In the genomic region with DNA sequence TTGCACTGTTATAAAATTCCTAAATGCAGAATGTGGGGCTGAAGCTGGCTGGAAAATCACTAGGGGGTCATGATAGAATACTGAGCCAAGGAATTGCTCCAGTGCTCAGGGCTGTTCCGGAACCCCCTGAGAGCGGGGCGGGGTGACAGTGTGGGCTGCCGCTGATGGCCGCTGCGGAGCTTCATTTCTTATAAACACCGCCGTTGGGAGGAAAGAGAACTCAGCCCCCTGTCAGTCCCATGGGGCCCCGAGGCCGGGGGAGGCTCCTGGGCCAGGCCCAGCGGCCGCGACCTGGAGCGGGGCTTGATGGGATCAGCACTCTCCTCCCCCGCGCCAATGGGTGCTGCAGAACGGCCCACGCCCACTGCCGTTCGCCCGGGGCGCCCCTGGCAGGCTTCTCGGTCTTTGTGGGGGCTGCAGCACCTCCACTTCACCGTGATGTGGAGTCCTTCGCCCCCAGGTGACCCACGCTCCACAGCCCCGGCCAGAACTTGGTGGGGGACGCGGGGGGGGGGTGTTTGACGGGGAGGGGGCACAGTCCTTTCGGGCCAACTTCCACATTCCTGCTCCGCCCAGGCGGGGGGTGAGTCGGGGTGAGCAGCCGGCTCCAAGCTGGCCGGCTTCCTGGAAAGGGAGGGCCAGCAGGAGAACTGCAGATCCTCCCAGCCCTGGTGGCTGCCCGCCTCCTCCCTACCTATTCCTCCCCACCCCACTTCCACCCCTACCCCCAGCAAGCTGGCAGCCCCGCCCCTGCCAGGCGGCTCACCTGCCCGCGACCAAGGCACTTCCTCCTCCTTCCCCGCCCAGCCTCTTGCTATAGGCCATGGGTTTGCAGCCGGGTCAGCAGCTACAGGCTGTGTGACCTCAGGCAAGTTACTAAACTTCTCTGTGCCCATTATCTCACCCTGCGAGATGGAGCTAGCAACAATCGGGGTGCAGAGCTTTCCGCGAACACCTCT, we compare ENCODE assay signal across 1 cellular context.
A peak's percentile ranks its signal among the peaks of the same experiment; 100 is the strongest.
TF ChIP-seq lines count a peak whose summit lies in the region.

No MANE protein-coding gene starts in this region.

TF ChIP-seq in GM12878, 131 proteins besides CTCF, POLR2A, EP300 and RAD21 (continued from another document):
- TF ChIP-seq ETV6 (conservative IDR thresholded peaks at IDR 0.05 in 1 of 2, IDR thresholded peaks at IDR 0.05 in 1 of 2; ENCODE audit: borderline replicate concordance in 1 of 2, low read depth in 1 of 2) = peak in 1 of 2 experiments; percentile 23; a peak in 1 of 4 replicates
- no peak for TF ChIP-seq CEBPZ (IDR thresholded peaks at IDR 0.05; ENCODE audit: low read depth, low read length)
- peak; percentile 62 to 67 for TF ChIP-seq IKZF2 (IDR thresholded peaks at IDR 0.05)
- TF ChIP-seq ZNF24 (IDR thresholded peaks at IDR 0.05) = no peak
- TF ChIP-seq LARP7 (IDR thresholded peaks at IDR 0.05) = 0 out of 2 replicates have a peak, but pooled peaks have one; percentile 2
- TF ChIP-seq SMC3 (IDR thresholded peaks at IDR 0.05; ENCODE audit: borderline replicate concordance, low read length) = peak; percentile 7; the same call in 1 of the 2 replicates
- TF ChIP-seq, protein P1, sequence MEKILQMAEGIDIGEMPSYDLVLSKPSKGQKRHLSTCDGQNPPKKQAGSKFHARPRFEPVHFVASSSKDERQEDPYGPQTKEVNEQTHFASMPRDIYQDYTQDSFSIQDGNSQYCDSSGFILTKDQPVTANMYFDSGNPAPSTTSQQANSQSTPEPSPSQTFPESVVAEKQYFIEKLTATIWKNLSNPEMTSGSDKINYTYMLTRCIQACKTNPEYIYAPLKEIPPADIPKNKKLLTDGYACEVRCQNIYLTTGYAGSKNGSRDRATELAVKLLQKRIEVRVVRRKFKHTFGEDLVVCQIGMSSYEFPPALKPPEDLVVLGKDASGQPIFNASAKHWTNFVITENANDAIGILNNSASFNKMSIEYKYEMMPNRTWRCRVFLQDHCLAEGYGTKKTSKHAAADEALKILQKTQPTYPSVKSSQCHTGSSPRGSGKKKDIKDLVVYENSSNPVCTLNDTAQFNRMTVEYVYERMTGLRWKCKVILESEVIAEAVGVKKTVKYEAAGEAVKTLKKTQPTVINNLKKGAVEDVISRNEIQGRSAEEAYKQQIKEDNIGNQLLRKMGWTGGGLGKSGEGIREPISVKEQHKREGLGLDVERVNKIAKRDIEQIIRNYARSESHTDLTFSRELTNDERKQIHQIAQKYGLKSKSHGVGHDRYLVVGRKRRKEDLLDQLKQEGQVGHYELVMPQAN (conservative IDR thresholded peaks at IDR 0.05) = peak; percentile 34; the same call in 1 of the 2 replicates
- peak; percentile 96 for TF ChIP-seq MEF2B (IDR thresholded peaks at IDR 0.05; ENCODE audit: partially characterized antibody, poor library complexity, severe bottlenecking)
- no peak for TF ChIP-seq ATF3 (IDR thresholded peaks at IDR 0.05; ENCODE audit: borderline replicate concordance, extremely low read depth, low read depth, low read length)
- TF ChIP-seq EGR1 (IDR thresholded peaks at IDR 0.05; ENCODE audit: borderline replicate concordance in 1 of 2, low read depth in 2 of 2, low read length in 2 of 2) = peak in 1 of 2 experiments; percentile 85; a peak in 2 of 3 replicates
- 0 out of 2 replicates have a peak, but pooled peaks have one; percentile 40 for TF ChIP-seq CHD2 (IDR thresholded peaks at IDR 0.05; ENCODE audit: borderline replicate concordance, low read depth, low read length)
- TF ChIP-seq ATF7 (IDR thresholded peaks at IDR 0.05; ENCODE audit: low read depth) = no peak; the same call in 1 of the 2 replicates
- TF ChIP-seq POLR2AphosphoS5 (IDR thresholded peaks at IDR 0.05; ENCODE audit: low read length) = peak; percentile 32; the same call in 1 of the 2 replicates
